Comparison of ENCODE assay signal across 28 cellular contexts in genomic region chr14:45742187-45742586, GRCh38.
"Had no signal": no experiment of that assay in that cellular context is flagged by ENCODE, and none has a peak within 500 bp of the region (broad histone marks: within the 10 kb centered on the region; RNA-seq: fewer than 3 reads in every experiment).

No MANE protein-coding gene starts in this region.

- H3K27ac ChIP-seq: colonic mucosa, coronary artery, dorsolateral prefrontal cortex, epithelial cell of prostate, esophagus muscularis mucosa, esophagus squamous epithelium, foreskin keratinocyte, gastrocnemius medialis, gastroesophageal sphincter, heart left ventricle, heart right ventricle had no signal

- FAIRE-seq: colon, endometrium, endothelial cell of umbilical vein, frontal cortex had no signal

- H3K9me3 ChIP-seq: colonic mucosa, esophagus muscularis mucosa, esophagus squamous epithelium, gastrocnemius medialis, gastroesophageal sphincter had no signal

- H3K27me3 ChIP-seq: colonic mucosa, dorsolateral prefrontal cortex, esophagus muscularis mucosa, esophagus squamous epithelium, foreskin keratinocyte, gastrocnemius medialis, gastroesophageal sphincter, heart left ventricle, heart right ventricle had no signal

- H3K4me1 ChIP-seq: colonic mucosa, esophagus muscularis mucosa, foreskin keratinocyte, gastrocnemius medialis, gastroesophageal sphincter, heart left ventricle, heart right ventricle had no signal

- H3K36me3 ChIP-seq: colonic mucosa, esophagus muscularis mucosa, esophagus squamous epithelium, gastrocnemius medialis, gastroesophageal sphincter, heart left ventricle, heart right ventricle had no signal

- DNase-seq: colonic mucosa; cortex of kidney; dermis blood vessel endothelial cell; dorsolateral prefrontal cortex; effector CD4-positive, alpha-beta T cell; effector CD8-positive, alpha-beta T cell; effector memory CD4-positive, alpha-beta T cell; effector memory CD8-positive, alpha-beta T cell; endodermal cell; erythroblast; esophagus squamous epithelium; foreskin fibroblast; foreskin keratinocyte; foreskin melanocyte; gastrocnemius medialis; glutamatergic neuron; head of caudate nucleus; heart left ventricle; heart right ventricle had no signal

- ATAC-seq: effector memory CD8-positive, alpha-beta T cell; esophagus mucosa; foreskin keratinocyte; gastrocnemius medialis; gastroesophageal sphincter; heart left ventricle; heart right ventricle had no signal

- H3K4me3 ChIP-seq: colonic mucosa, coronary artery, dorsolateral prefrontal cortex, esophagus muscularis mucosa, esophagus squamous epithelium, gastrocnemius medialis, gastroesophageal sphincter, heart left ventricle, heart right ventricle had no signal
